13 cellular contexts compared by ENCODE assay signal in genomic region chr4:85823295-85823694, GRCh38.
DNase-seq lines count a peak whose midpoint lies in the region; ATAC-seq and TF ChIP-seq lines count a peak whose summit lies in the region.
"Had no signal": no experiment of that assay in that cellular context is flagged by ENCODE, and none has a peak within 500 bp of the region (broad histone marks: within the 10 kb centered on the region; RNA-seq: fewer than 3 reads in every experiment).

No MANE protein-coding gene starts in this region.

- H3K4me3 ChIP-seq in A673 (ENCODE audit: low read depth, low read length, poor library complexity, severe bottlenecking) (no peak overlapping the region), left ventricle myocardium inferior (no peak overlapping the region)
- H3K4me3 ChIP-seq in CD4-positive, alpha-beta memory T cell (ENCODE audit: low read length in 2 of 2) = no peak overlapping the region
- H3K4me3 ChIP-seq: body of pancreas, thoracic aorta had no signal

- H3K27ac ChIP-seq in A673 (ENCODE audit: low read depth, low read length, poor library complexity, severe bottlenecking) (no peak overlapping the region), left ventricle myocardium inferior (replicated peaks) (peak overlapping the region; percentile 29)
- H3K27ac ChIP-seq in CD4-positive, alpha-beta memory T cell (ENCODE audit: low read depth, low read length) = no peak overlapping the region
- H3K27ac ChIP-seq: body of pancreas had no signal

- no peaks in the 10 kb centered on the region for H3K36me3 ChIP-seq in A673 (ENCODE audit: insufficient read depth, low read length, poor library complexity, severe bottlenecking)
- H3K36me3 ChIP-seq in left ventricle myocardium inferior = no peaks in the 10 kb centered on the region
- no peaks in the 10 kb centered on the region for H3K36me3 ChIP-seq in CD4-positive, alpha-beta memory T cell (ENCODE audit: insufficient read depth, low read length)
- H3K36me3 ChIP-seq: thoracic aorta had no signal

- BruUV-seq in A673 (replicated peaks; lab: Mats Ljungman, UMichigan) = no TSS peak

- DNase-seq in A673 (ENCODE audit: low spot score) = peak; percentile 5
- DNase-seq in HCEC 1CT = peak; percentile 53
- no peak for DNase-seq in left ventricle myocardium inferior
- DNase-seq in CD4-positive, alpha-beta memory T cell = no peak
- no peak for DNase-seq in head of caudate nucleus
- DNase-seq: CD4-positive, alpha-beta T cell; natural killer cell; stimulated activated CD4-positive, alpha-beta T cell treated with anti-CD3 and anti-CD28 coated beads, Interleukin-4, amount 100 ng/mL, for 1 hour had no signal

- TF ChIP-seq CTCF in A673 (conservative IDR thresholded peaks at IDR 0.05; ENCODE audit: low read depth, low read length) (no peak), left ventricle myocardium inferior (IDR thresholded peaks at IDR 0.05; ENCODE audit: borderline replicate concordance) (no peak)

- no peak overlapping the region for H3K4me3 Mint-ChIP-seq in CD4-positive, alpha-beta memory T cell
- H3K4me3 Mint-ChIP-seq: CD4-positive, alpha-beta T cell; natural killer cell had no signal

- no peaks in the 10 kb centered on the region for H3K4me1 ChIP-seq in A673 (ENCODE audit: insufficient read depth, low read length, poor library complexity, severe bottlenecking)
- H3K4me1 ChIP-seq in left ventricle myocardium inferior = peaks cover 49% of the 10 kb centered on the region
- no peaks in the 10 kb centered on the region for H3K4me1 ChIP-seq in CD4-positive, alpha-beta memory T cell (ENCODE audit: insufficient read depth, low read length)

- peaks cover 0 to 5% (median 0%) of the 10 kb centered on the region in 8 donors for H3K9me3 Mint-ChIP-seq in CD4-positive, alpha-beta memory T cell
- H3K9me3 Mint-ChIP-seq: CD4-positive, alpha-beta T cell had no signal

- intact Hi-C loops in A673 (cut with micrococcal nuclease; ENCODE audit: unreplicated experiment) (no loop called here), left ventricle myocardium inferior (cut with micrococcal nuclease) (no loop called here), head of caudate nucleus (cut with DNase I) (no loop called here)
- intact Hi-C loops in CD4-positive, alpha-beta memory T cell (cut with micrococcal nuclease) = no loop called here

- ATAC-seq in SK-N-SH treated with all-trans-retinoic acid at 6 μM for 48 hours (no peak), HG02884 (IDR thresholded peaks at IDR 0.05; ENCODE audit: unreplicated experiment) (no peak), HG03442 (IDR thresholded peaks at IDR 0.05; ENCODE audit: unreplicated experiment) (no peak)
- ATAC-seq: body of pancreas, natural killer cell had no signal

- CTCF ChIA-PET in A673 (lab: Charles Lee) = no interaction called here
- CTCF ChIA-PET in CD4-positive, alpha-beta memory T cell (lab: Charles Lee; ENCODE audit: partially characterized antibody) = no interaction called here

- no peaks in the 10 kb centered on the region for H3K27me3 Mint-ChIP-seq in CD4-positive, alpha-beta memory T cell
- H3K27me3 Mint-ChIP-seq: CD4-positive, alpha-beta T cell had no signal

- H3K4me1 Mint-ChIP-seq in CD4-positive, alpha-beta memory T cell = no peaks in the 10 kb centered on the region
- H3K4me1 Mint-ChIP-seq: natural killer cell had no signal

- H3K27ac Mint-ChIP-seq in CD4-positive, alpha-beta memory T cell = no peak overlapping the region
- H3K27ac Mint-ChIP-seq: CD4-positive, alpha-beta T cell; natural killer cell had no signal

- H3K9me3 ChIP-seq in A673 (ENCODE audit: low read depth, low read length, poor library complexity, severe bottlenecking) = no peaks in the 10 kb centered on the region
- H3K9me3 ChIP-seq in left ventricle myocardium inferior (replicated peaks) = peaks cover 5% of the 10 kb centered on the region
- no peaks in the 10 kb centered on the region for H3K9me3 ChIP-seq in CD4-positive, alpha-beta memory T cell (ENCODE audit: control insufficient read depth in 1 of 2, low read length in 2 of 2)
- H3K9me3 ChIP-seq: thoracic aorta had no signal

- POLR2A ChIA-PET in A673 (lab: Charles Lee; ENCODE audit: low non-redundant PET) = no interaction called here
- POLR2A ChIA-PET in CD4-positive, alpha-beta memory T cell (lab: Charles Lee; ENCODE audit: partially characterized antibody) = no interaction called here

- H3K36me3 Mint-ChIP-seq in CD4-positive, alpha-beta memory T cell = no peaks in the 10 kb centered on the region
- H3K36me3 Mint-ChIP-seq: natural killer cell had no signal

- H3K27me3 ChIP-seq in A673 (replicated peaks; ENCODE audit: insufficient read depth, low read depth, low read length, poor library complexity) (no peaks in the 10 kb centered on the region), left ventricle myocardium inferior (ENCODE audit: low read depth) (no peaks in the 10 kb centered on the region)
- no peaks in the 10 kb centered on the region for H3K27me3 ChIP-seq in CD4-positive, alpha-beta memory T cell (ENCODE audit: insufficient read depth, low read length)
- H3K27me3 ChIP-seq: body of pancreas had no signal

TF ChIP-seq in SK-N-SH treated with all-trans-retinoic acid at 6 μM for 48 hours, 23 proteins besides CTCF, POLR2A, EP300 and RAD21:
- TF ChIP-seq RARB (CRISPR knock-in tag; IDR thresholded peaks at IDR 0.05) (no peak), PATZ1 (CRISPR knock-in tag; IDR thresholded peaks at IDR 0.05; ENCODE audit: borderline replicate concordance) (no peak), TSHZ2 (CRISPR knock-in tag; IDR thresholded peaks at IDR 0.05) (0 out of 2 replicates have a peak, but pooled peaks have one; percentile 15), PPARA (CRISPR knock-in tag; IDR thresholded peaks at IDR 0.05; ENCODE audit: borderline replicate concordance) (no peak), CSDC2 (CRISPR knock-in tag; IDR thresholded peaks at IDR 0.05) (no peak), OSR1 (CRISPR knock-in tag; IDR thresholded peaks at IDR 0.05) (no peak), ARNTL (CRISPR knock-in tag; IDR thresholded peaks at IDR 0.05; ENCODE audit: borderline replicate concordance, low read depth) (no peak)
TF ChIP-seq in SK-N-SH treated with all-trans-retinoic acid at 6 μM for 48 hours: peak in this region for 1.

Comparison
In these comparisons a context has a peak if more than half of its experiments do, and no peak if none do; other contexts are left out.
1. DNase-seq: peak in A673 (single experiment) and HCEC 1CT (single experiment); none in left ventricle myocardium inferior (single experiment), CD4-positive, alpha-beta memory T cell (0 of 5) and head of caudate nucleus (0 of 42).